1 cellular context compared by ENCODE assay signal in genomic region chr7:511476-512145, GRCh38.
TF ChIP-seq lines count a peak whose summit lies in the region.

No MANE protein-coding gene starts in this region.

TF ChIP-seq in H1, 55 proteins besides CTCF, POLR2A, EP300 and RAD21:
- TF ChIP-seq JUN (IDR thresholded peaks at IDR 0.05; ENCODE audit: low read depth, low read length), result no peak
- TF ChIP-seq BRCA1 (IDR thresholded peaks at IDR 0.05; ENCODE audit: low read depth, low read length), result no peak
